Comparison of ENCODE assay signal across 11 cellular contexts in the genomic region with DNA sequence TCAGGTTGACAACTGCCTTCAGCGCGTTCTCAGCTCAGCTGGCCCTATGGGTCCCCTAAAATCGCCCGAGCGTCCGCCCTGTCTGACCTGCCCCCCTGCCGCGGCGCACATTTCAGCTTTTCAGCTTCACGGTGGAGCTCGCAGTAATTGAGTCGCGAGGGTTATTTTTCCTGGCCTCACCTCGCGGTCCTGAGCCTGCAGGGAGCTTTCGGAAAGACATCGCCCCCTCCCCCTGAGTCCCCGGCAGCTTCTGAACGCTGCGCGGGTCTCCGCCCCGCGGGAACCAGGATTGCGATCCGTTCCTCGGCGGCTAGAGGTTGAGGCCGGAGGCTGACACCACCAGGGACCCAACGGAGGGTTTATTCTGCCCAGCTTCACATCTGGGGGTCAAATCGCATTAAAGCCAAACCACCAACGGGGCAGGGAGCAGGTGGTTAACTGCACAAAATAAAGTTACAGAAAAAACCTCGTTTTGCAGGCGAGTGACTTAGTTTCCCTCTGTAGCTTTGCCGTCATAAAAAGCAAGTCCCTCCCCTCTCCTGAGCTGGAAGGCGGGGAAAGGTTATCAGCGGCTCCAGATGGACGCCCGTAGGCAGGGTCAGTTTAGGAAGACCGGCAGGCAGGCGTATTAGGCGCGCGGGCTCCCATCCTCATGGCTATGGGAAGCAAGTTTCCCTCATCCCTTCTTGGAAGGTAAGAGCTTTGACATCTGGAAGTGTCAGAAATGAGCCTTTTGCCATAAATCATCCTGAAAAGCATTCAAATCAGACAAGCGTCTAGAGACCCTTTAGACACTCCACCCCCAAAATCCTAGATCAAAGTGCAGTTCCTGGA. TPM values are rescaled to one million over a fixed set of nuclear protein-coding genes. Genes with fewer than 3 reads are reported as not detected.
A peak's percentile ranks its signal among the peaks of the same experiment; 100 is the strongest.
DNase-seq lines count a peak whose midpoint lies in the region; ATAC-seq and TF ChIP-seq lines count a peak whose summit lies in the region.
"Had no signal": no experiment of that assay in that cellular context is flagged by ENCODE, and none has a peak within 500 bp of the region (broad histone marks: within the 10 kb centered on the region; RNA-seq: fewer than 3 reads in every experiment).

No MANE protein-coding gene starts in this region.

- peak overlapping the region; percentile 80 for H3K4me2 ChIP-seq in MM.1S (ENCODE audit: low read depth, low read length)

- H3K79me2 ChIP-seq in MM.1S (ENCODE audit: low read length), result no peaks in the 10 kb centered on the region

- H3K36me3 Mint-ChIP-seq in nephron progenitor cell (ENCODE audit: low read depth), result no peaks in the 10 kb centered on the region

- H3K9me3 ChIP-seq in MM.1S (replicated peaks; ENCODE audit: insufficient read depth, low read length), result no peaks in the 10 kb centered on the region
- no peaks in the 10 kb centered on the region for H3K9me3 ChIP-seq in esophagus (ENCODE audit: control insufficient read depth in 2 of 2, insufficient read depth in 1 of 2, low read depth in 1 of 2, low read length in 1 of 2)
- H3K9me3 ChIP-seq: body of pancreas had no signal

- H3K9me2 ChIP-seq in MM.1S (replicated peaks; ENCODE audit: insufficient read depth, low read length), result no peaks in the 10 kb centered on the region

- H3K27me3 Mint-ChIP-seq in nephron progenitor cell (ENCODE audit: low read depth, poor library complexity), result peaks cover 85% of the 10 kb centered on the region

- H3K36me3 ChIP-seq in MM.1S (replicated peaks; ENCODE audit: insufficient read depth, low read length), result no peaks in the 10 kb centered on the region
- no peaks in the 10 kb centered on the region for H3K36me3 ChIP-seq in esophagus (ENCODE audit: control insufficient read depth in 2 of 2, insufficient read depth in 2 of 2, low read length in 1 of 2)

- no peak overlapping the region for H3K9ac ChIP-seq in MM.1S (ENCODE audit: low read length)

- no peak for ATAC-seq in GM21360 (IDR thresholded peaks at IDR 0.05; ENCODE audit: unreplicated experiment)

- no peaks in the 10 kb centered on the region for H3F3A ChIP-seq in MM.1S (ENCODE audit: insufficient read depth, low read length)

- H3K4me1 ChIP-seq in MM.1S (ENCODE audit: low read length) (0 out of 2 replicates have a peak, but pooled peaks cover 3% of the 10 kb centered on the region), esophagus (ENCODE audit: control insufficient read depth in 2 of 2, insufficient read depth in 2 of 2, low read length in 1 of 2) (peaks cover 3 to 8% of the 10 kb centered on the region in 2 donors)

- peak overlapping the region; percentile 50; the same call in 1 of the 2 replicates for H2AFZ ChIP-seq in MM.1S (ENCODE audit: low read length)

- no peaks in the 10 kb centered on the region for H4K20me1 ChIP-seq in MM.1S (ENCODE audit: insufficient read depth, low read length)

- H3K4me3 ChIP-seq in AG09309 (ENCODE audit: control insufficient read depth, low read depth, low read length) (peak overlapping the region; percentile 50), MM.1S (ENCODE audit: low read length) (peak overlapping the region; percentile 47), esophagus (ENCODE audit: low read depth in 1 of 2, low read length in 2 of 2) (peak overlapping the region; percentile 9 to 44)
- H3K4me3 ChIP-seq: body of pancreas had no signal

- peaks cover 61% of the 10 kb centered on the region for H3K4me1 Mint-ChIP-seq in nephron progenitor cell

- WGBS in esophagus, 2 donors, result 6 to 7% methylated on average over 45 of the region's 45 CpGs

- H3K27ac Mint-ChIP-seq in nephron progenitor cell, result no peak overlapping the region

- no peak overlapping the region for H3K27ac ChIP-seq in MM.1S (ENCODE audit: low read length)
- H3K27ac ChIP-seq in esophagus (ENCODE audit: low read depth in 2 of 2, low read length in 1 of 2), result peak overlapping the region; percentile 50 to 57
- H3K27ac ChIP-seq: body of pancreas, VCaP had no signal

- H3K4me3 Mint-ChIP-seq in nephron progenitor cell, result peak overlapping the region; percentile 86

- no peak for TF ChIP-seq CTCF in AG09309 (IDR thresholded peaks at IDR 0.05; ENCODE audit: control insufficient read depth, insufficient read depth, low read depth, low read length, missing control alignments)
- no peak for TF ChIP-seq CTCF in MM.1S (IDR thresholded peaks at IDR 0.05; ENCODE audit: low read length)
- TF ChIP-seq CTCF in nephron progenitor cell (IDR thresholded peaks at IDR 0.05), result no peak

- no peaks in the 10 kb centered on the region for H3K9me3 Mint-ChIP-seq in nephron progenitor cell

- no peaks in the 10 kb centered on the region; the same call in 1 of the 2 replicates for H3K27me3 ChIP-seq in MM.1S (replicated peaks; ENCODE audit: insufficient read depth, low read length)
- H3K27me3 ChIP-seq in esophagus (ENCODE audit: control insufficient read depth in 1 of 2, insufficient read depth in 2 of 2, low read length in 2 of 2), result peaks cover 3 to 27% of the 10 kb centered on the region in 2 donors

- DNase-seq in AG09309 (ENCODE audit: low read depth) (no peak), MM.1S (no peak), nephron progenitor cell (peak; percentile 56), kidney tubule cell (ENCODE audit: low spot score) (no peak), inferior parietal cortex (ENCODE audit: extremely low spot score) (no peak)
- no peak for DNase-seq in activated CD4-positive, CD25-positive, alpha-beta regulatory T cell (lab: John Stamatoyannopoulos, UW)
- DNase-seq: NCI-H2029 had no signal

RNA-seq across cellular contexts. Expression of gene TWIST1, which starts 10.9 kb away (rescaled TPM):
- 1 to 10 TPM; 2.6 to 5.6 TPM for polyA plus RNA-seq in esophagus

RNA-seq across cellular contexts. Expression of gene FERD3L, which starts 38.7 kb away (rescaled TPM):
- polyA plus RNA-seq in esophagus, result not detected
